In the genomic region with DNA sequence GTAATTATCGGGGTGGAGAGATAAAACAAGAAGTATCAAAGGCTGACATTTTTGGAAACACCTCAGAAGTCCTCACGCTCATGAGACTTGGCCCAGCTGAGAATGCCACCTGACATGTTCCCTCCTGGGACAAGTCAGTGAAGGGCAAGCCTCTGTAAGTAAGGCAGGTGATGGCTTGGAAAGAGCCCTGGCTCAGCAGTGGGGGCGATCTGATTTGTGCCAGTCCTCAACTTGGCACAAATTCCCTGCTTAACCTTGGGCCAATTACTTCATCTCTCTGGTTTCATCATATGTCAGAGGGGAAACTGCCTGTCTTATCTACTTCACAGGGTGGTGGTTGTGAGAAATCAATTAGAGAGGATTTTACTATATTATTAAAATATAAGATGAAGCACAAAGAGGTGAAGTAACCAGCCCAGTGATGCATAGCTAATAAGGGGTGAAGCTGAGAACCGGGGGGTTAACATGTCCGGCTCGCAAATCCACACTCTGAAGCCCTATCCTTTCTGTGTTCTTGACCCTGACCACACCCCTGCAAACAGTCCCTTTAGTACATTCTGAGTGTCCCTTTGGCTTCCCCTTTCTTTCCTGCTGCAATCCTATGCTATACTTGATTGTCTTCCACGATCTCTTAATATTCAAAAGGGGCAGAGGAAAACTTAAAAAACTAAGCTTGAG, we compare ENCODE assay signal across 17 cellular contexts. TPM values are rescaled to one million over a fixed set of nuclear protein-coding genes. Genes with fewer than 3 reads are reported as not detected.
A peak's percentile ranks its signal among the peaks of the same experiment; 100 is the strongest.
DNase-seq lines count a peak whose midpoint lies in the region; ATAC-seq, FAIRE-seq and TF ChIP-seq lines count a peak whose summit lies in the region.
"Had no signal": no experiment of that assay in that cellular context is flagged by ENCODE, and none has a peak within 500 bp of the region (broad histone marks: within the 10 kb centered on the region; RNA-seq: fewer than 3 reads in every experiment).

No MANE protein-coding gene starts in this region.

- no peaks in the 10 kb centered on the region for H3K79me2 ChIP-seq in K562 (ENCODE audit: control insufficient read depth, insufficient read depth, low read length)

- H3K4me3 ChIP-seq in HEK293 (ENCODE audit: low read depth, low read length): no peak overlapping the region
- no peak overlapping the region for H3K4me3 ChIP-seq in K562
- no peak overlapping the region for H3K4me3 ChIP-seq in pancreas
- H3K4me3 ChIP-seq in effector memory CD4-positive, alpha-beta T cell (ENCODE audit: insufficient read depth, low read depth, low read length, poor library complexity, severe bottlenecking): no peak overlapping the region
- H3K4me3 ChIP-seq: BLaER1 had no signal

- no peak for TF ChIP-seq POLR2A in K562 (conservative IDR thresholded peaks at IDR 0.05)

- no peak overlapping the region for H2AFZ ChIP-seq in K562 (ENCODE audit: low read depth, low read length)

- no peaks in the 10 kb centered on the region for H3K9me3 ChIP-seq in HEK293 (ENCODE audit: control insufficient read depth, insufficient read depth, low read depth, low read length)
- no peaks in the 10 kb centered on the region for H3K9me3 ChIP-seq in K562 (replicated peaks; ENCODE audit: control insufficient read depth, insufficient read depth, low read depth, low read length)
- H3K9me3 ChIP-seq in pancreas: no peaks in the 10 kb centered on the region
- H3K9me3 ChIP-seq in effector memory CD4-positive, alpha-beta T cell (ENCODE audit: control insufficient read depth, low read length): no peaks in the 10 kb centered on the region
- H3K9me3 ChIP-seq: BLaER1 had no signal

- 11% methylated on average over 7 of the region's 7 CpGs for WGBS in K562 (ENCODE audit: insufficient coverage, low coverage, missing lambda C conversion rate)
- 50 to 53% methylated on average over 7 of the region's 7 CpGs for WGBS in pancreas, 2 donors

- no peak for FAIRE-seq in K562 (lab: Jason Lieb, UNC)
- FAIRE-seq in pancreas (lab: Jason Lieb, UNC): no peak

- H3K36me3 ChIP-seq in HEK293 (ENCODE audit: control insufficient read depth in 2 of 2, insufficient read depth in 1 of 2, low read length in 2 of 2): no peaks in the 10 kb centered on the region
- H3K36me3 ChIP-seq in K562 (ENCODE audit: control insufficient read depth, insufficient read depth, low read length): no peaks in the 10 kb centered on the region
- no peaks in the 10 kb centered on the region for H3K36me3 ChIP-seq in pancreas
- H3K36me3 ChIP-seq in effector memory CD4-positive, alpha-beta T cell (ENCODE audit: control insufficient read depth, insufficient read depth, low read length): no peaks in the 10 kb centered on the region
- H3K36me3 ChIP-seq: BLaER1 had no signal

- in situ Hi-C loops in K562 (cut with MboI): no loop called here

- no peaks in the 10 kb centered on the region for H3K9me1 ChIP-seq in K562 (ENCODE audit: control insufficient read depth, insufficient read depth, low read length)

- no peak for TF ChIP-seq EP300 in K562 (IDR thresholded peaks at IDR 0.05; ENCODE audit: low read length)

- DNase-seq in NOMO-1 treated with DMSO at 0.1 percent for 48 hours (lab: John Stamatoyannopoulos, UW; ENCODE audit: unreplicated experiment) (peak; percentile 3), NOMO-1 treated with dmso at 0.1 percent for 144 hours (lab: John Stamatoyannopoulos, UW; ENCODE audit: unreplicated experiment) (no peak), K562 (ENCODE audit: extremely low read depth in 1 of 4, low spot score in 3 of 4) (no peak), pancreas (peak in 1 of 6 donors; percentile 35)
- DNase-seq in effector memory CD4-positive, alpha-beta T cell: no peak
- no peak for DNase-seq in activated CD4-positive, alpha-beta T cell treated with anti-CD3 and anti-CD28 coated beads, Interleukin-2, amount 50 U/mL, for 48 hours
- DNase-seq: 8988T; Calu3; CD4-positive, alpha-beta memory T cell; DMS79 treated with DMSO at 0.1 percent for 48 hours; GF-D8; GOT3; H7 had no signal

- no peak for TF ChIP-seq RAD21 in K562 (CRISPR knock-in tag; conservative IDR thresholded peaks at IDR 0.05 in 1 of 2, IDR thresholded peaks at IDR 0.05 in 1 of 2)

- POLR2A ChIA-PET in HEK293 (lab: Yijun Ruan, JAX): interaction anchor here (0.7 to 1.2 kb wide), 2 partner anchors 9 to 10 kb away, joined by 3 to 4 read pairs; a partner anchor contains a TSS
- POLR2A ChIA-PET in K562 (lab: Yijun Ruan, JAX): interaction anchor here (0.5 kb wide), 1 partner anchor 374 kb away, joined by 3 read pairs; no protein-coding TSS in a partner anchor

- no TSS peak for BruUV-seq in K562 (replicated peaks; lab: Mats Ljungman, UMichigan)

- H3K27ac ChIP-seq in HEK293 (ENCODE audit: extremely low read depth, low read depth, low read length) (no peak overlapping the region), K562 (ENCODE audit: extremely low read depth, low read depth, low read length) (no peak overlapping the region), pancreas (no peak overlapping the region)
- no peak overlapping the region for H3K27ac ChIP-seq in effector memory CD4-positive, alpha-beta T cell (ENCODE audit: insufficient read depth, low read length, poor library complexity, severe bottlenecking)
- H3K27ac ChIP-seq: BLaER1 had no signal

- H3K27me3 ChIP-seq in K562 (ENCODE audit: control insufficient read depth in 2 of 2, insufficient read depth in 2 of 2, low read length in 2 of 2) (peaks cover 0 to 4% of the 10 kb centered on the region in 2 experiments; a peak in 1 of 5 replicates), pancreas (no peaks in the 10 kb centered on the region)
- no peaks in the 10 kb centered on the region for H3K27me3 ChIP-seq in effector memory CD4-positive, alpha-beta T cell (replicated peaks; ENCODE audit: control insufficient read depth, insufficient read depth, low read length, poor library complexity, severe bottlenecking)
- H3K27me3 ChIP-seq: BLaER1 had no signal

- TF ChIP-seq CTCF in HEK293 (tag by site-specific recombination; IDR thresholded peaks at IDR 0.05) (no peak), K562 (IDR thresholded peaks at IDR 0.05 in 2 of 3, conservative IDR thresholded peaks at IDR 0.05 in 1 of 3; ENCODE audit: insufficient read depth in 2 of 3, low read depth in 1 of 3, low read length in 3 of 3) (no peak), pancreas (IDR thresholded peaks at IDR 0.05) (no peak)

- CTCF ChIA-PET in HEK293 (lab: Yijun Ruan, JAX) (interaction anchor here (1.2 kb wide), 1 partner anchor 77 kb away, joined by 4 read pairs; no protein-coding TSS in a partner anchor), K562 (lab: Yijun Ruan, JAX; ENCODE audit: low intra/inter-chr PET ratio) (no interaction called here)

- peaks cover 12% of the 10 kb centered on the region for H3K4me1 ChIP-seq in HEK293 (ENCODE audit: control insufficient read depth, insufficient read depth, low read length)
- peaks cover 0 to 17% of the 10 kb centered on the region in 2 experiments; a peak in 3 of 5 replicates for H3K4me1 ChIP-seq in K562 (replicated peaks in 1 of 2; ENCODE audit: control insufficient read depth in 2 of 2, insufficient read depth in 2 of 2, low read length in 2 of 2)
- H3K4me1 ChIP-seq in pancreas: peaks cover 0 to 9% (median 0%) of the 10 kb centered on the region in 3 donors
- no peaks in the 10 kb centered on the region for H3K4me1 ChIP-seq in effector memory CD4-positive, alpha-beta T cell (ENCODE audit: control insufficient read depth, insufficient read depth, low read length, poor library complexity, severe bottlenecking)
- H3K4me1 ChIP-seq: BLaER1 had no signal

- no peak overlapping the region for H3K9ac ChIP-seq in K562 (ENCODE audit: insufficient read depth in 1 of 2, low read depth in 2 of 2, low read length in 2 of 2)
- H3K9ac ChIP-seq: BLaER1 had no signal

- H4K20me1 ChIP-seq in K562 (replicated peaks; ENCODE audit: control insufficient read depth, insufficient read depth, low read length): no peaks in the 10 kb centered on the region
- H4K20me1 ChIP-seq: BLaER1 had no signal

- intact Hi-C loops in K562 (cut with micrococcal nuclease) (no loop called here), pancreas (cut with DNase I) (no loop called here)

- ATAC-seq in K562 (peak; percentile 32; the same call in 1 of the 3 replicates), pancreas (peak; percentile 63 to 88 (median 75)), HG02571 (IDR thresholded peaks at IDR 0.05; ENCODE audit: unreplicated experiment) (no peak)
- ATAC-seq: HCT116 had no signal

- 0 out of 2 replicates have a peak overlapping the region, but pooled peaks have one; percentile 40 for H3K4me2 ChIP-seq in K562 (ENCODE audit: insufficient read depth, low read length)
- H3K4me2 ChIP-seq: BLaER1 had no signal

TF ChIP-seq in HEK293, 187 proteins besides CTCF, POLR2A, EP300 and RAD21 (continues in another document):
- no peak for TF ChIP-seq ZNF341 (tag by site-specific recombination; IDR thresholded peaks at IDR 0.05; ENCODE audit: low read depth)

TF ChIP-seq in K562, 482 proteins besides CTCF, POLR2A, EP300 and RAD21 (continues in another document):
- TF ChIP-seq CC2D1A (IDR thresholded peaks at IDR 0.05): no peak
- TF ChIP-seq RFX1 (IDR thresholded peaks at IDR 0.05): no peak
- no peak for TF ChIP-seq ZKSCAN1 (IDR thresholded peaks at IDR 0.05; ENCODE audit: low read depth, low read length)
- TF ChIP-seq MCM5 (IDR thresholded peaks at IDR 0.05; ENCODE audit: low read depth): no peak
- no peak for TF ChIP-seq TSC22D4 (tag; IDR thresholded peaks at IDR 0.05)
- no peak for TF ChIP-seq FOS (IDR thresholded peaks at IDR 0.05; ENCODE audit: extremely low read depth, insufficient read length)
- no peak for TF ChIP-seq ARID1B (IDR thresholded peaks at IDR 0.05)

RNA-seq across cellular contexts. Expression of a gene that starts 8.8 kb away (rescaled TPM):
- 1.1 and 2.6 TPM in 2 replicates for total RNA-seq in K562 (2011; cell fraction: chromatin; rRNA removed; ENCODE audit: low replicate concordance)
- 1.7 and 2.0 TPM in 2 replicates for total RNA-seq in K562 (2011; cell fraction: nucleolus; rRNA removed)
- total RNA-seq in K562 (2011; cell fraction: nucleoplasm; rRNA removed): 1.5 and 1.6 TPM in 2 replicates
- total RNA-seq in K562 (2014; rRNA removed) (12.5 and 14.1 TPM in 2 replicates), K562 (2014; rRNA removed; fragmentation: Illumina TruSeq; extraction: Trizol) (4.7 and 6.0 TPM in 2 replicates), K562 (2015; rRNA removed; fragmentation: Illumina TruSeq; extraction: Trizol) (10.7 and 12.0 TPM in 2 replicates), K562 (2021) (12.7 and 15.3 TPM in 2 replicates), pancreas (10 to 100 TPM in 2 of 6 donors, 1 to 10 TPM in 4; 7.9 to 13.8 (median 8.6) TPM)
- polyA plus RNA-seq in K562 (2011; rRNA removed) (0.47 and 1.0 TPM in 2 replicates), K562 (2014; fragmentation: Illumina TruSeq; extraction: Trizol) (10.0 and 10.9 TPM in 2 replicates), K562 (2014; fragmentation: Nextera tagmentation; extraction: Ambion mirVana) (under 1 TPM; 0.69 to 0.95 TPM), K562 (2014; rRNA removed) (8.7 and 9.6 TPM in 2 replicates), pancreas (1 to 10 TPM; 6.9 to 8.2 TPM)
- 0.65 and 1.7 TPM in 2 replicates for polyA plus RNA-seq in K562 (2011; cell fraction: cytosol; rRNA removed)
- polyA plus RNA-seq in K562 (2011; cell fraction: nucleus; rRNA removed): 0.55 and 2.0 TPM in 2 replicates
- polyA plus RNA-seq in K562 (2012): 11.4 and 35.7 TPM in 2 replicates
- 0.54 and 1.2 TPM in 2 replicates for polyA minus RNA-seq in K562 (2011; rRNA and poly(A)+ RNA removed)
- polyA minus RNA-seq in K562 (2011; cell fraction: cytosol; rRNA and poly(A)+ RNA removed): 2.2 TPM in 1 of 2 replicates, not detected in the other
- 0.67 and 1.5 TPM in 2 replicates for polyA minus RNA-seq in K562 (2011; cell fraction: nucleus; rRNA and poly(A)+ RNA removed)
